Comparison of ENCODE assay signal across 10 cellular contexts in the genomic region with DNA sequence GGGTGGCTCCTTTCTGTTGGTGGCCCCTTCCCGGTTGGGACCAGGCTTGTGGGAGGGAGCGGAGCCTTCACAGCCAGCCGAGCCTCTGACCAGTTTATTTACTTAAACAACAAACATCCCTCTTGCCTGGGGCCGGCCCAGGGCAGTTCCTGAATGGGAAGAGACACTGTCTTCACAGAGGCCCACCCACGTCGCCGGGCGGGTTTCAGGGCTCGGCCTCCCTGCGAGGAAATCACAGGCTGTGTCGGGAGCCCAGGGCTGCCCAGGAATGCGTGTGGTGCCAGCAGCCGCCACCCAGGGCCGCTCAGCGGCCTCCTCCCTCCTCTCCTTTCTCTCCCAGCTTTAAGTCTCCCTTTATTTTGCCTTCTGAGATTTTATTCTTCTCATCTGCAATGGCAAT.
A peak's percentile ranks its signal among the peaks of the same experiment; 100 is the strongest.
DNase-seq lines count a peak whose midpoint lies in the region; ATAC-seq and TF ChIP-seq lines count a peak whose summit lies in the region.
"Had no signal": no experiment of that assay in that cellular context is flagged by ENCODE, and none has a peak within 500 bp of the region (broad histone marks: within the 10 kb centered on the region; RNA-seq: fewer than 3 reads in every experiment).

No MANE protein-coding gene starts in this region.

- peaks cover 20% of the 10 kb centered on the region for H3K4me1 Mint-ChIP-seq in endodermal cell

- H3K9me3 ChIP-seq in right cardiac atrium (ENCODE audit: control insufficient read depth, low read length) (no peaks in the 10 kb centered on the region), endodermal cell (ENCODE audit: control insufficient read depth, low read length) (no peaks in the 10 kb centered on the region), mucosa of rectum (ENCODE audit: control insufficient read depth in 2 of 2, low read length in 2 of 2) (no peaks in the 10 kb centered on the region)

- WGBS in right cardiac atrium = 55% methylated on average over 15 of the region's 15 CpGs
- WGBS in endodermal cell (ENCODE audit: insufficient coverage in 1 of 2, insufficient read length in 1 of 2), 2 experiments = 11 to 26% methylated on average over 9 to 15 of the region's 15 CpGs

- peak overlapping the region; percentile 69 for H3K27ac Mint-ChIP-seq in endodermal cell

- peak; percentile 45 to 86 for ATAC-seq in right cardiac atrium
- no peak for ATAC-seq in HG02884 (IDR thresholded peaks at IDR 0.05; ENCODE audit: unreplicated experiment)

- H3K27ac ChIP-seq in right cardiac atrium (ENCODE audit: low read length) (no peak overlapping the region), endodermal cell (ENCODE audit: low read depth, low read length) (no peak overlapping the region), mucosa of rectum (ENCODE audit: low read depth in 2 of 2, low read length in 2 of 2) (peak overlapping the region; percentile 54 to 72)

- peak; percentile 38 to 70 (median 70) for DNase-seq in right cardiac atrium
- no peak for DNase-seq in cardiac septum (ENCODE audit: low spot score)
- peak; percentile 81 for DNase-seq in endodermal cell
- no peak for DNase-seq in Ammon's horn (ENCODE audit: low spot score)
- no peak for DNase-seq in SHP77 (lab: John Stamatoyannopoulos, UW)
- DNase-seq in A172 (ENCODE audit: low spot score) = no peak
- DNase-seq: NCI-H345 had no signal

- no peak overlapping the region for H3K9ac ChIP-seq in endodermal cell (ENCODE audit: extremely low read depth, low read length, poor library complexity, severe bottlenecking)
- peak overlapping the region; percentile 24 to 42 for H3K9ac ChIP-seq in mucosa of rectum (ENCODE audit: low read depth in 1 of 2, low read length in 2 of 2)

- H3K36me3 ChIP-seq in endodermal cell (ENCODE audit: control insufficient read depth, insufficient read depth, low read length) (no peaks in the 10 kb centered on the region), mucosa of rectum (ENCODE audit: control insufficient read depth in 2 of 2, insufficient read depth in 2 of 2, low read length in 2 of 2) (no peaks in the 10 kb centered on the region)
- H3K36me3 ChIP-seq: heart right ventricle had no signal

- H3K4me3 ChIP-seq in right cardiac atrium (ENCODE audit: low read length) (no peak overlapping the region), endodermal cell (ENCODE audit: low read length) (no peak overlapping the region), mucosa of rectum (ENCODE audit: low read length in 2 of 2) (no peak overlapping the region)
- H3K4me3 ChIP-seq: heart right ventricle had no signal

- intact Hi-C loops in right cardiac atrium (cut with DNase I) = no loop called here
- intact Hi-C loops in cardiac septum (cut with DNase I) = no loop called here

- no peak for TF ChIP-seq CTCF in endodermal cell (conservative IDR thresholded peaks at IDR 0.05)

- H3K4me1 ChIP-seq in right cardiac atrium (ENCODE audit: control insufficient read depth, insufficient read depth, low read length) (no peaks in the 10 kb centered on the region), endodermal cell (ENCODE audit: control insufficient read depth, insufficient read depth, low read length) (no peaks in the 10 kb centered on the region), mucosa of rectum (ENCODE audit: control insufficient read depth in 2 of 2, insufficient read depth in 2 of 2, low read length in 2 of 2) (peaks cover 12 to 20% of the 10 kb centered on the region in 2 donors)
- H3K4me1 ChIP-seq: heart right ventricle had no signal

- peaks cover 59% of the 10 kb centered on the region for H3K27me3 Mint-ChIP-seq in endodermal cell (ENCODE audit: insufficient read depth)

- no peak overlapping the region for H3K4me3 Mint-ChIP-seq in endodermal cell

- no peaks in the 10 kb centered on the region for H3K9me3 Mint-ChIP-seq in endodermal cell

- H3K27me3 ChIP-seq in right cardiac atrium (ENCODE audit: control insufficient read depth, insufficient read depth) (no peaks in the 10 kb centered on the region), endodermal cell (ENCODE audit: control insufficient read depth, insufficient read depth, low read length, poor library complexity, severe bottlenecking) (peaks cover 59% of the 10 kb centered on the region), mucosa of rectum (ENCODE audit: control insufficient read depth in 2 of 2, insufficient read depth in 2 of 2, low read length in 2 of 2) (no peaks in the 10 kb centered on the region)

- no peaks in the 10 kb centered on the region for H3K36me3 Mint-ChIP-seq in endodermal cell (ENCODE audit: low read depth)

Comparison
In these comparisons a context has a peak if more than half of its experiments do, and no peak if none do; other contexts are left out.
1. DNase-seq: peak in right cardiac atrium (3 of 3) and endodermal cell (single experiment); none in cardiac septum (single experiment), Ammon's horn (single experiment), SHP77 (0 of 2) and A172 (single experiment).
2. H3K27ac ChIP-seq: peak in mucosa of rectum (2 of 2); none in right cardiac atrium (single experiment) and endodermal cell (single experiment).